13 cellular contexts compared by ENCODE assay signal in genomic region chr19:45368737-45369340, GRCh38. TPM values are rescaled to one million over a fixed set of nuclear protein-coding genes. Genes with fewer than 3 reads are reported as not detected.
A peak's percentile ranks its signal among the peaks of the same experiment; 100 is the strongest.
DNase-seq lines count a peak whose midpoint lies in the region; ATAC-seq, FAIRE-seq and TF ChIP-seq lines count a peak whose summit lies in the region.
"Had no signal": no experiment of that assay in that cellular context is flagged by ENCODE, and none has a peak within 500 bp of the region (broad histone marks: within the 10 kb centered on the region; RNA-seq: fewer than 3 reads in every experiment).

No MANE protein-coding gene starts in this region.

- in situ Hi-C loops in HepG2 (cut with HindIII; ENCODE audit: extremely low pct_ligation_motif_present, low pct_unique_long_range_greater_than_20kb), result no loop called here
- in situ Hi-C loops in ACHN (cut with HindIII; ENCODE audit: low pct_ligation_motif_present, low pct_unique_long_range_greater_than_20kb, low sequenced_read_pairs), result no loop called here

- H2AFZ ChIP-seq in HepG2 (ENCODE audit: low read length), result no peak overlapping the region
- no peak overlapping the region for H2AFZ ChIP-seq in PC-3 (ENCODE audit: low read length)
- no peak overlapping the region for H2AFZ ChIP-seq in fibroblast of lung (ENCODE audit: low read length)

- FAIRE-seq in HepG2 (lab: Jason Lieb, UNC), result no peak

- POLR2A ChIA-PET in HepG2 (lab: Yijun Ruan, JAX) (interaction anchor here (1.5 kb wide), 1 partner anchor 10 kb away, joined by 4 read pairs; no protein-coding TSS in a partner anchor), PC-3 (lab: Charles Lee; ENCODE audit: unreplicated experiment) (no interaction called here)

- H3K36me3 ChIP-seq in HepG2 (replicated peaks in 1 of 2; ENCODE audit: control insufficient read depth in 1 of 2, insufficient read depth in 2 of 2, low read length in 2 of 2) (peaks cover 6 to 11% of the 10 kb centered on the region in 2 experiments; a peak in 4 of 5 replicates), right lobe of liver (peaks cover 0 to 3% (median 0%) of the 10 kb centered on the region in 4 donors), PC-3 (ENCODE audit: low read depth, low read length) (no peaks in the 10 kb centered on the region), fibroblast of lung (ENCODE audit: control insufficient read depth, insufficient read depth, low read length) (peaks cover 4% of the 10 kb centered on the region)
- H3K36me3 ChIP-seq: colonic mucosa, thyroid gland had no signal

- ATAC-seq in HepG2 (no peak), right lobe of liver (no peak), PC-3 (no peak), GM21528 (IDR thresholded peaks at IDR 0.05; ENCODE audit: low FRiP score, unreplicated experiment) (no peak)

- BruUV-seq in HepG2 (replicated peaks; lab: Mats Ljungman, UMichigan) (no TSS peak), PC-3 (replicated peaks; lab: Mats Ljungman, UMichigan) (no TSS peak)

- TF ChIP-seq EP300 in HepG2 (IDR thresholded peaks at IDR 0.05; ENCODE audit: low read depth in 2 of 2, low read length in 2 of 2) (no peak), HepG2 (CRISPR knock-in tag; IDR thresholded peaks at IDR 0.05; ENCODE audit: borderline replicate concordance) (no peak)

- DNase-seq in HepG2 (ENCODE audit: low spot score), result no peak
- DNase-seq in right lobe of liver, result no peak
- peak; percentile 24 for DNase-seq in PC-3
- no peak for DNase-seq in fibroblast of lung (ENCODE audit: low read depth in 2 of 2)
- no peak for DNase-seq in cerebellum (ENCODE audit: low spot score)
- DNase-seq in ACHN, result no peak
- DNase-seq in C1 segment of cervical spinal cord (lab: John Stamatoyannopoulos, UW), result no peak
- DNase-seq: colonic mucosa; NCI-H1694 treated with DMSO at 0.1 percent for 48 hours; SHP77; stimulated activated CD4-positive, alpha-beta T cell treated with anti-CD3 and anti-CD28 coated beads, Interleukin-2, amount 100 ng/mL, for 48 hours; thyroid gland had no signal

- no peaks in the 10 kb centered on the region for H3F3A ChIP-seq in PC-3 (ENCODE audit: low read length, unreplicated experiment)

- WGBS in HepG2 (ENCODE audit: low lambda C conversion rate), result 93% methylated on average over 10 of the region's 11 CpGs
- WGBS in right lobe of liver (ENCODE audit: insufficient coverage, low coverage, low lambda C conversion rate, missing lambda C conversion rate), result no CpG with 5 or more reads among the region's 11 CpGs

- no peak overlapping the region for H3K9ac ChIP-seq in HepG2 (ENCODE audit: insufficient read depth, low read depth, low read length)
- H3K9ac ChIP-seq in PC-3 (ENCODE audit: low read length), result no peak overlapping the region
- H3K9ac ChIP-seq in fibroblast of lung (ENCODE audit: insufficient read depth, low read length), result no peak overlapping the region

- peak overlapping the region in 1 of 3 experiments; percentile 95; a peak in 3 of 6 replicates for H3K4me3 ChIP-seq in HepG2 (replicated peaks in 1 of 3; ENCODE audit: insufficient read depth in 1 of 3, low read depth in 2 of 3, low read length in 3 of 3)
- H3K4me3 ChIP-seq in right lobe of liver, result no peak overlapping the region
- H3K4me3 ChIP-seq in PC-3 (ENCODE audit: low read length), result peak overlapping the region; percentile 94
- H3K4me3 ChIP-seq in fibroblast of lung (replicated peaks in 1 of 4; ENCODE audit: control extremely low read depth in 1 of 4, insufficient read depth in 1 of 4, low read depth in 3 of 4, low read length in 4 of 4), result peak overlapping the region in 2 of 4 experiments; percentile 33 to 75
- H3K4me3 ChIP-seq: colonic mucosa had no signal

- H3K9me2 ChIP-seq in PC-3 (replicated peaks; ENCODE audit: low read length), result no peaks in the 10 kb centered on the region

- no peak for TF ChIP-seq POLR2A in HepG2 (IDR thresholded peaks at IDR 0.05; ENCODE audit: insufficient read depth in 1 of 2, low read depth in 2 of 2, low read length in 2 of 2)
- no peak for TF ChIP-seq POLR2A in right lobe of liver (IDR thresholded peaks at IDR 0.05)

- TF ChIP-seq RAD21 in HepG2 (CRISPR knock-in tag; IDR thresholded peaks at IDR 0.05), result no peak

- CTCF ChIA-PET in HepG2 (lab: Yijun Ruan, JAX; ENCODE audit: low intra/inter-chr PET ratio, low total read pairs), result no interaction called here
- CTCF ChIA-PET in PC-3 (lab: Charles Lee), result no interaction called here

- peaks cover 31% of the 10 kb centered on the region for H3K4me1 ChIP-seq in HepG2 (ENCODE audit: insufficient read depth, low read length)
- H3K4me1 ChIP-seq in right lobe of liver, result peaks cover 0 to 4% (median 0%) of the 10 kb centered on the region in 4 donors
- H3K4me1 ChIP-seq in PC-3 (ENCODE audit: insufficient read depth, low read length), result peaks cover 7% of the 10 kb centered on the region
- H3K4me1 ChIP-seq in fibroblast of lung (ENCODE audit: control insufficient read depth, extremely low read depth, insufficient read depth, low read length), result no peaks in the 10 kb centered on the region
- H3K4me1 ChIP-seq: colonic mucosa had no signal

- intact Hi-C loops in HepG2 (cut with micrococcal nuclease; ENCODE audit: unreplicated experiment) (no loop called here), right lobe of liver (cut with DNase I) (no loop called here), PC-3 (cut with micrococcal nuclease) (no loop called here)

- H3K27ac ChIP-seq in HepG2 (ENCODE audit: extremely low read length, insufficient read depth, low read length), result no peak overlapping the region
- H3K27ac ChIP-seq in right lobe of liver, result no peak overlapping the region
- H3K27ac ChIP-seq in PC-3 (ENCODE audit: low read length), result no peak overlapping the region
- H3K27ac ChIP-seq in fibroblast of lung (ENCODE audit: insufficient read depth, low read length), result no peak overlapping the region
- H3K27ac ChIP-seq: colonic mucosa, thyroid gland had no signal

- H3K79me2 ChIP-seq in HepG2 (ENCODE audit: insufficient read depth, low read length) (peaks cover 8% of the 10 kb centered on the region), PC-3 (ENCODE audit: low read length) (peaks cover 29% of the 10 kb centered on the region), fibroblast of lung (ENCODE audit: control insufficient read depth, insufficient read depth, low read length) (peaks cover 15% of the 10 kb centered on the region)

- TF ChIP-seq CTCF in HepG2 (CRISPR knock-in tag; IDR thresholded peaks at IDR 0.05) (no peak), right lobe of liver (IDR thresholded peaks at IDR 0.05) (no peak), PC-3 (conservative IDR thresholded peaks at IDR 0.05; ENCODE audit: low read depth, low read length) (no peak), fibroblast of lung (conservative IDR thresholded peaks at IDR 0.05 in 1 of 2, IDR thresholded peaks at IDR 0.05 in 1 of 2; ENCODE audit: low read depth in 1 of 2, low read length in 2 of 2) (no peak)

- H3K9me3 ChIP-seq in HepG2 (ENCODE audit: low read length), result no peaks in the 10 kb centered on the region
- H3K9me3 ChIP-seq in right lobe of liver, result no peaks in the 10 kb centered on the region
- no peaks in the 10 kb centered on the region for H3K9me3 ChIP-seq in PC-3 (ENCODE audit: low read length)
- no peaks in the 10 kb centered on the region for H3K9me3 ChIP-seq in fibroblast of lung (ENCODE audit: control insufficient read depth, insufficient read depth, low read depth, low read length)
- H3K9me3 ChIP-seq: colonic mucosa, thyroid gland had no signal

- H3K4me2 ChIP-seq in HepG2 (ENCODE audit: low read depth, low read length) (peak overlapping the region; percentile 73), PC-3 (ENCODE audit: low read length) (peak overlapping the region; percentile 93), fibroblast of lung (ENCODE audit: extremely low read depth, insufficient read depth, low read length) (peak overlapping the region; percentile 67)

- H3K27me3 ChIP-seq in HepG2 (ENCODE audit: control insufficient read depth in 1 of 2, insufficient read depth in 2 of 2, low read length in 2 of 2) (no peaks in the 10 kb centered on the region), right lobe of liver (no peaks in the 10 kb centered on the region), PC-3 (ENCODE audit: low read length) (no peaks in the 10 kb centered on the region), fibroblast of lung (ENCODE audit: control insufficient read depth, insufficient read depth, low read length) (no peaks in the 10 kb centered on the region)
- H3K27me3 ChIP-seq: colonic mucosa, thyroid gland had no signal

- H4K20me1 ChIP-seq in HepG2 (ENCODE audit: insufficient read depth, low read length), result peaks cover 4% of the 10 kb centered on the region; the same call in 1 of the 2 replicates
- no peaks in the 10 kb centered on the region for H4K20me1 ChIP-seq in PC-3 (ENCODE audit: low read length)
- H4K20me1 ChIP-seq in fibroblast of lung (ENCODE audit: control insufficient read depth, extremely low read depth, insufficient read depth, low read length), result no peaks in the 10 kb centered on the region

RNA-seq across cellular contexts. Expression of gene ERCC2, which starts 1.5 kb away (rescaled TPM):
- 20.5 and 25.4 TPM in 2 replicates for total RNA-seq in HepG2 (2016; rRNA removed; fragmentation: Illumina TruSeq; extraction: Trizol)
- 4.8 and 6.0 TPM in 2 replicates for total RNA-seq in HepG2 (2016; cell fraction: cytosol; rRNA removed; fragmentation: Illumina TruSeq; extraction: Trizol; ENCODE audit: low read depth)
- total RNA-seq in HepG2 (2016; cell fraction: insoluble cytoplasmic fraction; rRNA removed; fragmentation: Illumina TruSeq; extraction: Trizol), result 17.4 and 24.0 TPM in 2 replicates
- total RNA-seq in HepG2 (2016; cell fraction: membrane; rRNA removed; fragmentation: Illumina TruSeq; extraction: Trizol), result 10.7 and 11.8 TPM in 2 replicates
- 18.4 and 26.1 TPM in 2 replicates for total RNA-seq in HepG2 (2016; cell fraction: nucleus; rRNA removed; fragmentation: Illumina TruSeq; extraction: Trizol)
- polyA plus RNA-seq in HepG2 (2011; rRNA removed), result 49.2 and 63.4 TPM in 2 replicates
- 18.2 and 21.9 TPM in 2 replicates for polyA plus RNA-seq in HepG2 (2011; cell fraction: cytosol; rRNA removed)
- 186 and 287 TPM in 2 replicates for polyA plus RNA-seq in HepG2 (2011; cell fraction: nucleus; rRNA removed)
- 34.7 and 38.8 TPM in 2 replicates for polyA plus RNA-seq in HepG2 (2012)
- 6.0 and 6.6 TPM in 2 replicates for polyA plus RNA-seq in HepG2 (2016; cell fraction: cytosol; fragmentation: Illumina TruSeq; extraction: Trizol; ENCODE audit: low read depth)
- 21.0 and 26.5 TPM in 2 replicates for polyA plus RNA-seq in HepG2 (2016; cell fraction: insoluble cytoplasmic fraction; fragmentation: Illumina TruSeq; extraction: Trizol; ENCODE audit: low read depth)
- polyA plus RNA-seq in HepG2 (2016; cell fraction: membrane; fragmentation: Illumina TruSeq; extraction: Trizol; ENCODE audit: low read depth), result 12.1 and 13.4 TPM in 2 replicates
- 89.8 and 93.0 TPM in 2 replicates for polyA plus RNA-seq in HepG2 (2016; cell fraction: nucleus; fragmentation: Illumina TruSeq; extraction: Trizol; ENCODE audit: insufficient read depth, low read depth)
- polyA minus RNA-seq in HepG2 (2011; rRNA and poly(A)+ RNA removed; ENCODE audit: low replicate concordance), result 22.0 and 75.7 TPM in 2 replicates
- polyA minus RNA-seq in HepG2 (2011; cell fraction: cytosol; rRNA and poly(A)+ RNA removed), result 19.7 and 20.4 TPM in 2 replicates
- polyA minus RNA-seq in HepG2 (2011; cell fraction: nucleus; rRNA and poly(A)+ RNA removed), result 28.0 and 29.0 TPM in 2 replicates
- 10 to 100 TPM in 5 of 6 experiments, 1 to 10 TPM in 1; 9.8 to 13.7 (median 11.3) TPM for total RNA-seq in right lobe of liver
- 48.0 and 57.5 TPM in 2 replicates for total RNA-seq in PC-3 (2014; rRNA removed)
- 16.7 and 21.6 TPM in 2 replicates for total RNA-seq in fibroblast of lung
- 51.6 and 57.1 TPM in 2 replicates for polyA plus RNA-seq in fibroblast of lung
- polyA plus RNA-seq in fibroblast of lung (2012), result 53.0 and 82.5 TPM in 2 replicates
- polyA minus RNA-seq in fibroblast of lung (ENCODE audit: low replicate concordance), result 143 and 179 TPM in 2 replicates
- 20.6 TPM for total RNA-seq in cerebellum

RNA-seq across cellular contexts. Expression of gene KLC3, which starts 28.3 kb away (rescaled TPM):
- total RNA-seq in HepG2 (2016; rRNA removed; fragmentation: Illumina TruSeq; extraction: Trizol) (not detected in 2 replicates), right lobe of liver (under 1 TPM in 2 of 6 experiments, not detected in 4; 0.22 to 0.26 TPM), PC-3 (2014; rRNA removed) (23.4 and 27.5 TPM in 2 replicates), fibroblast of lung (0.17 TPM in 1 of 2 replicates, not detected in the other), cerebellum (1.1 TPM)
- not detected in 2 replicates for total RNA-seq in HepG2 (2016; cell fraction: cytosol; rRNA removed; fragmentation: Illumina TruSeq; extraction: Trizol; ENCODE audit: low read depth)
- not detected in 2 replicates for total RNA-seq in HepG2 (2016; cell fraction: insoluble cytoplasmic fraction; rRNA removed; fragmentation: Illumina TruSeq; extraction: Trizol)
- total RNA-seq in HepG2 (2016; cell fraction: membrane; rRNA removed; fragmentation: Illumina TruSeq; extraction: Trizol), result not detected in 2 replicates
- not detected in 2 replicates for total RNA-seq in HepG2 (2016; cell fraction: nucleus; rRNA removed; fragmentation: Illumina TruSeq; extraction: Trizol)
- polyA plus RNA-seq in HepG2 (2011; rRNA removed) (0.13 and 0.26 TPM in 2 replicates), fibroblast of lung (0.09 TPM in 1 of 2 replicates, not detected in the other)
- 0.09 and 0.20 TPM in 2 replicates for polyA plus RNA-seq in HepG2 (2011; cell fraction: cytosol; rRNA removed)
- 0.37 and 0.40 TPM in 2 replicates for polyA plus RNA-seq in HepG2 (2011; cell fraction: nucleus; rRNA removed)
- polyA plus RNA-seq in HepG2 (2012), result 0.15 TPM in 1 of 2 replicates, not detected in the other
- not detected in 2 replicates for polyA plus RNA-seq in HepG2 (2016; cell fraction: cytosol; fragmentation: Illumina TruSeq; extraction: Trizol; ENCODE audit: low read depth)
- polyA plus RNA-seq in HepG2 (2016; cell fraction: insoluble cytoplasmic fraction; fragmentation: Illumina TruSeq; extraction: Trizol; ENCODE audit: low read depth), result not detected in 2 replicates
- not detected in 2 replicates for polyA plus RNA-seq in HepG2 (2016; cell fraction: membrane; fragmentation: Illumina TruSeq; extraction: Trizol; ENCODE audit: low read depth)
- not detected in 2 replicates for polyA plus RNA-seq in HepG2 (2016; cell fraction: nucleus; fragmentation: Illumina TruSeq; extraction: Trizol; ENCODE audit: insufficient read depth, low read depth)
- 0.46 TPM in 1 of 2 replicates, not detected in the other for polyA minus RNA-seq in HepG2 (2011; rRNA and poly(A)+ RNA removed; ENCODE audit: low replicate concordance)
- not detected in 2 replicates for polyA minus RNA-seq in HepG2 (2011; cell fraction: cytosol; rRNA and poly(A)+ RNA removed)
- polyA minus RNA-seq in HepG2 (2011; cell fraction: nucleus; rRNA and poly(A)+ RNA removed), result not detected in 2 replicates
- 0.08 and 0.23 TPM in 2 replicates for polyA plus RNA-seq in fibroblast of lung (2012)
- not detected in 2 replicates for polyA minus RNA-seq in fibroblast of lung (ENCODE audit: low replicate concordance)
- total RNA-seq: colonic mucosa had no signal

RNA-seq across cellular contexts. Expression of gene PPP1R13L, which starts 36.0 kb away (rescaled TPM):
- total RNA-seq in HepG2 (2016; rRNA removed; fragmentation: Illumina TruSeq; extraction: Trizol) (1.3 and 1.6 TPM in 2 replicates), right lobe of liver (10 to 100 TPM in 4 of 6 experiments, 1 to 10 TPM in 2; 6.9 to 22.9 (median 14.6) TPM), PC-3 (2014; rRNA removed) (28.6 and 36.4 TPM in 2 replicates), fibroblast of lung (1.5 and 3.0 TPM in 2 replicates), cerebellum (1.4 TPM)
- total RNA-seq in HepG2 (2016; cell fraction: cytosol; rRNA removed; fragmentation: Illumina TruSeq; extraction: Trizol; ENCODE audit: low read depth), result 1.1 TPM in 2 replicates
- 1.5 and 1.9 TPM in 2 replicates for total RNA-seq in HepG2 (2016; cell fraction: insoluble cytoplasmic fraction; rRNA removed; fragmentation: Illumina TruSeq; extraction: Trizol)
- total RNA-seq in HepG2 (2016; cell fraction: membrane; rRNA removed; fragmentation: Illumina TruSeq; extraction: Trizol), result 2.2 and 2.4 TPM in 2 replicates
- 3.1 and 3.3 TPM in 2 replicates for total RNA-seq in HepG2 (2016; cell fraction: nucleus; rRNA removed; fragmentation: Illumina TruSeq; extraction: Trizol)
- polyA plus RNA-seq in HepG2 (2011; rRNA removed) (6.6 and 8.8 TPM in 2 replicates), fibroblast of lung (1.2 and 5.8 TPM in 2 replicates)
- 3.8 and 5.5 TPM in 2 replicates for polyA plus RNA-seq in HepG2 (2011; cell fraction: cytosol; rRNA removed)
- polyA plus RNA-seq in HepG2 (2011; cell fraction: nucleus; rRNA removed), result 38.9 and 47.2 TPM in 2 replicates
- 18.0 and 19.6 TPM in 2 replicates for polyA plus RNA-seq in HepG2 (2012)
- polyA plus RNA-seq in HepG2 (2016; cell fraction: cytosol; fragmentation: Illumina TruSeq; extraction: Trizol; ENCODE audit: low read depth), result 0.78 and 1.1 TPM in 2 replicates
- polyA plus RNA-seq in HepG2 (2016; cell fraction: insoluble cytoplasmic fraction; fragmentation: Illumina TruSeq; extraction: Trizol; ENCODE audit: low read depth), result 3.8 and 3.9 TPM in 2 replicates
- polyA plus RNA-seq in HepG2 (2016; cell fraction: membrane; fragmentation: Illumina TruSeq; extraction: Trizol; ENCODE audit: low read depth), result 1.6 and 1.9 TPM in 2 replicates
- polyA plus RNA-seq in HepG2 (2016; cell fraction: nucleus; fragmentation: Illumina TruSeq; extraction: Trizol; ENCODE audit: insufficient read depth, low read depth), result 8.3 and 10.5 TPM in 2 replicates
- 6.9 and 17.3 TPM in 2 replicates for polyA minus RNA-seq in HepG2 (2011; rRNA and poly(A)+ RNA removed; ENCODE audit: low replicate concordance)
- 13.4 and 14.9 TPM in 2 replicates for polyA minus RNA-seq in HepG2 (2011; cell fraction: cytosol; rRNA and poly(A)+ RNA removed)
- polyA minus RNA-seq in HepG2 (2011; cell fraction: nucleus; rRNA and poly(A)+ RNA removed), result 8.0 and 9.2 TPM in 2 replicates
- 4.1 and 12.9 TPM in 2 replicates for polyA plus RNA-seq in fibroblast of lung (2012)
- polyA minus RNA-seq in fibroblast of lung (ENCODE audit: low replicate concordance), result 0.74 and 8.8 TPM in 2 replicates

RNA-seq across cellular contexts. Expression of gene POLR1G, which starts 37.6 kb away (rescaled TPM):
- total RNA-seq in HepG2 (2016; rRNA removed; fragmentation: Illumina TruSeq; extraction: Trizol) (20.8 and 23.3 TPM in 2 replicates), right lobe of liver (1 to 10 TPM; 1.3 to 4.5 (median 3.2) TPM), PC-3 (2014; rRNA removed) (25.9 and 43.0 TPM in 2 replicates), fibroblast of lung (3.6 and 5.4 TPM in 2 replicates), cerebellum (2.9 TPM)
- total RNA-seq in HepG2 (2016; cell fraction: cytosol; rRNA removed; fragmentation: Illumina TruSeq; extraction: Trizol; ENCODE audit: low read depth), result 2.6 TPM in 2 replicates
- total RNA-seq in HepG2 (2016; cell fraction: insoluble cytoplasmic fraction; rRNA removed; fragmentation: Illumina TruSeq; extraction: Trizol), result 19.8 and 20.1 TPM in 2 replicates
- 7.7 and 8.2 TPM in 2 replicates for total RNA-seq in HepG2 (2016; cell fraction: membrane; rRNA removed; fragmentation: Illumina TruSeq; extraction: Trizol)
- 9.2 and 11.6 TPM in 2 replicates for total RNA-seq in HepG2 (2016; cell fraction: nucleus; rRNA removed; fragmentation: Illumina TruSeq; extraction: Trizol)
- polyA plus RNA-seq in HepG2 (2011; rRNA removed) (3.5 and 4.3 TPM in 2 replicates), fibroblast of lung (4.7 and 5.3 TPM in 2 replicates)
- polyA plus RNA-seq in HepG2 (2011; cell fraction: cytosol; rRNA removed), result 2.5 and 3.4 TPM in 2 replicates
- 2.3 and 2.6 TPM in 2 replicates for polyA plus RNA-seq in HepG2 (2011; cell fraction: nucleus; rRNA removed)
- polyA plus RNA-seq in HepG2 (2012), result 3.3 and 3.7 TPM in 2 replicates
- polyA plus RNA-seq in HepG2 (2016; cell fraction: cytosol; fragmentation: Illumina TruSeq; extraction: Trizol; ENCODE audit: low read depth), result 1.6 and 1.7 TPM in 2 replicates
- polyA plus RNA-seq in HepG2 (2016; cell fraction: insoluble cytoplasmic fraction; fragmentation: Illumina TruSeq; extraction: Trizol; ENCODE audit: low read depth), result 21.9 and 22.7 TPM in 2 replicates
- polyA plus RNA-seq in HepG2 (2016; cell fraction: membrane; fragmentation: Illumina TruSeq; extraction: Trizol; ENCODE audit: low read depth), result 5.1 and 5.5 TPM in 2 replicates
- 16.0 and 16.6 TPM in 2 replicates for polyA plus RNA-seq in HepG2 (2016; cell fraction: nucleus; fragmentation: Illumina TruSeq; extraction: Trizol; ENCODE audit: insufficient read depth, low read depth)
- 4.8 and 9.0 TPM in 2 replicates for polyA minus RNA-seq in HepG2 (2011; rRNA and poly(A)+ RNA removed; ENCODE audit: low replicate concordance)
- polyA minus RNA-seq in HepG2 (2011; cell fraction: cytosol; rRNA and poly(A)+ RNA removed), result 4.7 and 6.7 TPM in 2 replicates
- polyA minus RNA-seq in HepG2 (2011; cell fraction: nucleus; rRNA and poly(A)+ RNA removed), result 1.7 and 1.9 TPM in 2 replicates
- polyA plus RNA-seq in fibroblast of lung (2012), result 3.5 and 4.3 TPM in 2 replicates
- 5.8 and 7.2 TPM in 2 replicates for polyA minus RNA-seq in fibroblast of lung (ENCODE audit: low replicate concordance)

RNA-seq across cellular contexts. Expression of gene CKM, which starts 46.2 kb away (rescaled TPM):
- 0.27 and 0.80 TPM in 2 replicates for total RNA-seq in HepG2 (2016; rRNA removed; fragmentation: Illumina TruSeq; extraction: Trizol)
- 0.30 TPM in 1 of 2 replicates, not detected in the other for total RNA-seq in HepG2 (2016; cell fraction: cytosol; rRNA removed; fragmentation: Illumina TruSeq; extraction: Trizol; ENCODE audit: low read depth)
- 0.25 and 0.58 TPM in 2 replicates for total RNA-seq in HepG2 (2016; cell fraction: insoluble cytoplasmic fraction; rRNA removed; fragmentation: Illumina TruSeq; extraction: Trizol)
- 0.28 TPM in 2 replicates for total RNA-seq in HepG2 (2016; cell fraction: membrane; rRNA removed; fragmentation: Illumina TruSeq; extraction: Trizol)
- not detected in 2 replicates for total RNA-seq in HepG2 (2016; cell fraction: nucleus; rRNA removed; fragmentation: Illumina TruSeq; extraction: Trizol)
- 0.54 and 0.59 TPM in 2 replicates for polyA plus RNA-seq in HepG2 (2011; rRNA removed)
- polyA plus RNA-seq in HepG2 (2011; cell fraction: cytosol; rRNA removed), result 0.85 and 1.2 TPM in 2 replicates
- 0.69 and 0.71 TPM in 2 replicates for polyA plus RNA-seq in HepG2 (2011; cell fraction: nucleus; rRNA removed)
- 1.1 and 1.2 TPM in 2 replicates for polyA plus RNA-seq in HepG2 (2012)
- 0.33 TPM in 2 replicates for polyA plus RNA-seq in HepG2 (2016; cell fraction: cytosol; fragmentation: Illumina TruSeq; extraction: Trizol; ENCODE audit: low read depth)
- polyA plus RNA-seq in HepG2 (2016; cell fraction: insoluble cytoplasmic fraction; fragmentation: Illumina TruSeq; extraction: Trizol; ENCODE audit: low read depth), result 0.42 and 0.59 TPM in 2 replicates
- polyA plus RNA-seq in HepG2 (2016; cell fraction: membrane; fragmentation: Illumina TruSeq; extraction: Trizol; ENCODE audit: low read depth), result 0.19 and 0.22 TPM in 2 replicates
- polyA plus RNA-seq in HepG2 (2016; cell fraction: nucleus; fragmentation: Illumina TruSeq; extraction: Trizol; ENCODE audit: insufficient read depth, low read depth), result 0.38 and 0.65 TPM in 2 replicates
- 0.16 TPM in 1 of 2 replicates, not detected in the other for polyA minus RNA-seq in HepG2 (2011; rRNA and poly(A)+ RNA removed; ENCODE audit: low replicate concordance)
- 0.49 TPM in 1 of 2 replicates, not detected in the other for polyA minus RNA-seq in HepG2 (2011; cell fraction: cytosol; rRNA and poly(A)+ RNA removed)
- 0.26 TPM in 1 of 2 replicates, not detected in the other for polyA minus RNA-seq in HepG2 (2011; cell fraction: nucleus; rRNA and poly(A)+ RNA removed)
- total RNA-seq in right lobe of liver, result 10 to 100 TPM in 1 of 6 experiments, 1 to 10 TPM in 2, under 1 TPM in 2, not detected in 1; 0.42 to 25.6 (median 1.1) TPM
- total RNA-seq in PC-3 (2014; rRNA removed), result not detected in 2 replicates
- not detected in 2 replicates for total RNA-seq in fibroblast of lung
- polyA plus RNA-seq in fibroblast of lung, result 0.03 TPM in 1 of 2 replicates, not detected in the other
- polyA plus RNA-seq in fibroblast of lung (2012), result not detected in 2 replicates
- not detected in 2 replicates for polyA minus RNA-seq in fibroblast of lung (ENCODE audit: low replicate concordance)
- 0.45 TPM for total RNA-seq in cerebellum

Comparison
In these comparisons a context has a peak if more than half of its experiments do, and no peak if none do; other contexts are left out.
1. RNA of gene KLC3, which starts 28.3 kb away (total RNA-seq): 23.4 to 27.5 TPM in PC-3; 1.1 TPM in cerebellum (single experiment), 0.17 TPM in fibroblast of lung, 0.22 to 0.26 TPM in right lobe of liver and not detected in HepG2; every median in the first group is over 10 times any median in the second.
2. Peak in every context shown above with its lines, with median percentiles within 50 percentile points of each other: H3K4me2 ChIP-seq.